Comparison of ENCODE assay signal across 28 cellular contexts in the genomic region with DNA sequence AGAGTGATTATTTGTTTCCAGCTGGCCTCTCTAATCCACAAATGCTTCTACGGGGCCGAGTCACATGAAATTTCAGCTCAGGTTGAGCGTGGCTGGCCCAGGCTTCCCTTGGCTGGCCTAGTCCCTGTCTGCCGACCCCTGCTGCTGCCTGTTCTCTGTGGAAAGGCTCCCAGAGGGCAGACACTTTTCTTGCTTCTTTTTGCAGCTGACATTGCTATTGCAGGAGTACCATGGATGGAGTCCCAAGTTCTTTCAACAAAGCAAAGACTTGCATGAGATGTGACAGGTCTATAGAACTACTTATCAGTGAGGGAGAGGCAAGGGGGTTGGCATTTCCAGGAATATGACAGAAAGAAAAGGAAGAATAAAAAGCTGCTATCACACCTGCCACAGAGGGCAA.
DNase-seq lines count a peak whose midpoint lies in the region; FAIRE-seq and TF ChIP-seq lines count a peak whose summit lies in the region.
"Had no signal": no experiment of that assay in that cellular context is flagged by ENCODE, and none has a peak within 500 bp of the region (broad histone marks: within the 10 kb centered on the region; RNA-seq: fewer than 3 reads in every experiment).

No MANE protein-coding gene starts in this region.

- no peak overlapping the region for H3K9ac ChIP-seq in H1 (replicated peaks in 1 of 4; ENCODE audit: extremely low read depth in 1 of 4, low read depth in 3 of 4, low read length in 3 of 4)
- H3K9ac ChIP-seq: SK-N-SH had no signal

- no peak overlapping the region for H2BK120ac ChIP-seq in H1 (replicated peaks; ENCODE audit: low read depth, low read length)

- H3K27me3 Mint-ChIP-seq in nephron progenitor cell (ENCODE audit: low read depth, poor library complexity) = peaks cover 3% of the 10 kb centered on the region
- H3K27me3 Mint-ChIP-seq: activated naive CD4-positive, alpha-beta T cell treated with anti-CD3 and anti-CD28 coated beads, Interleukin-2, amount 10 ng/mL, durations not matched to agents 7 days and 5 days; activated T-cell treated with anti-CD3 and anti-CD28 coated beads, Interleukin-2, amount 50 U/mL, for 24 hours; central memory CD8-positive, alpha-beta T cell had no signal

- TF ChIP-seq EP300 in H1 (IDR thresholded peaks at IDR 0.05; ENCODE audit: borderline replicate concordance in 1 of 2, low read depth in 2 of 2, low read length in 2 of 2) = no peak

- TF ChIP-seq CTCF in H1 (IDR thresholded peaks at IDR 0.05; ENCODE audit: control extremely low read depth in 1 of 3, insufficient read depth in 1 of 3, low read depth in 1 of 3, low read length in 3 of 3) (no peak), nephron progenitor cell (IDR thresholded peaks at IDR 0.05) (no peak)

- no peak overlapping the region for H2BK12ac ChIP-seq in H1 (ENCODE audit: low read depth, low read length)

- H3K23me2 ChIP-seq in H1 (ENCODE audit: low read depth, low read length) = no peaks in the 10 kb centered on the region

- H3K9me3 ChIP-seq in H1 (ENCODE audit: insufficient read depth in 2 of 2, low read depth in 1 of 2, low read length in 1 of 2) (no peaks in the 10 kb centered on the region), MG63 (no peaks in the 10 kb centered on the region)
- H3K9me3 ChIP-seq: Caco-2, prostate gland, SK-N-SH, tibial artery had no signal

- no peak overlapping the region for H3K27ac ChIP-seq in H1 (ENCODE audit: low read depth, low read length)
- H3K27ac ChIP-seq: prostate gland, tibial artery had no signal

- H4K91ac ChIP-seq in H1 (replicated peaks; ENCODE audit: insufficient read length, low read length) = no peak overlapping the region

- H3K4me1 ChIP-seq in H1 (replicated peaks in 1 of 4; ENCODE audit: control insufficient read depth in 3 of 4, insufficient read depth in 4 of 4, low read length in 3 of 4) = no peaks in the 10 kb centered on the region
- H3K4me1 ChIP-seq: Caco-2, prostate gland, tibial artery had no signal

- H2BK20ac ChIP-seq in H1 (ENCODE audit: low read length) = no peak overlapping the region

- no peak overlapping the region for H3K14ac ChIP-seq in H1 (ENCODE audit: insufficient read length)

- no peaks in the 10 kb centered on the region for H3K36me3 Mint-ChIP-seq in nephron progenitor cell (ENCODE audit: low read depth)
- H3K36me3 Mint-ChIP-seq: activated naive CD4-positive, alpha-beta T cell treated with anti-CD3 and anti-CD28 coated beads, Interleukin-2, amount 10 ng/mL, durations not matched to agents 7 days and 5 days had no signal

- H4K20me1 ChIP-seq in H1 (replicated peaks in 1 of 2; ENCODE audit: control insufficient read depth in 1 of 2, insufficient read depth in 2 of 2, low read length in 2 of 2) = no peaks in the 10 kb centered on the region

- no peaks in the 10 kb centered on the region for H3K9me3 Mint-ChIP-seq in nephron progenitor cell
- H3K9me3 Mint-ChIP-seq: activated naive CD4-positive, alpha-beta T cell treated with anti-CD3 and anti-CD28 coated beads, Interleukin-2, amount 10 ng/mL, durations not matched to agents 7 days and 5 days; activated T-cell treated with anti-CD3 and anti-CD28 coated beads, Interleukin-2, amount 50 U/mL, for 24 hours; nephron had no signal

- H4K8ac ChIP-seq in H1 (ENCODE audit: extremely low read depth, insufficient read depth, low read length) = no peak overlapping the region

- TF ChIP-seq RAD21 in H1 (IDR thresholded peaks at IDR 0.05 in 1 of 2, conservative IDR thresholded peaks at IDR 0.05 in 1 of 2; ENCODE audit: low read depth in 2 of 2, low read length in 2 of 2) = no peak

- 74% methylated on average over 4 of the region's 4 CpGs; no CpG with 5 or more reads in 1 of the 2 experiments for WGBS in H1 (ENCODE audit: extremely low coverage in 1 of 2, insufficient coverage in 1 of 2, insufficient read length in 1 of 2, insufficient replicate concordance in 2 of 2, low coverage in 1 of 2, low lambda C conversion rate in 2 of 2, missing lambda C conversion rate in 1 of 2), 2 experiments

- H3K79me2 ChIP-seq in H1 (ENCODE audit: control insufficient read depth in 1 of 2, insufficient read depth in 2 of 2, low read length in 2 of 2) = no peaks in the 10 kb centered on the region

- no peak overlapping the region for H2BK5ac ChIP-seq in H1 (ENCODE audit: low read depth, low read length)

- no peak overlapping the region for H3K4me2 ChIP-seq in H1 (ENCODE audit: insufficient read depth in 1 of 2, low read depth in 2 of 2, low read length in 2 of 2)
- H3K4me2 ChIP-seq: SK-N-SH had no signal

- no peak overlapping the region for H3K56ac ChIP-seq in H1 (replicated peaks; ENCODE audit: insufficient read length, low read depth, low read length)

- H2BK15ac ChIP-seq in H1 (ENCODE audit: low read length) = no peak overlapping the region

- no peak overlapping the region for H3K18ac ChIP-seq in H1 (ENCODE audit: extremely low read depth, low read length)

- no peak for TF ChIP-seq POLR2A in H1 (IDR thresholded peaks at IDR 0.05; ENCODE audit: control extremely low read depth in 1 of 2, low read depth in 2 of 2, low read length in 2 of 2)

- DNase-seq in NCI-H2196 (lab: John Stamatoyannopoulos, UW; ENCODE audit: unreplicated experiment) (peak; percentile 1), NCI-H2196 treated with DMSO at 0.1 percent for 48 hours (lab: John Stamatoyannopoulos, UW; ENCODE audit: unreplicated experiment) (no peak), NCI-H187 treated with DMSO at 0.1 percent for 48 hours (lab: John Stamatoyannopoulos, UW) (peak; percentile 2), H1 (ENCODE audit: low read depth in 1 of 2, low spot score in 2 of 2) (peak; percentile 10 to 50), nephron progenitor cell (peak; percentile 17), MG63 (no peak), mucosa of gallbladder (ENCODE audit: low spot score) (no peak)
- no peak for DNase-seq in NK-92 treated with Interleukin-12 subunit alpha and Interleukin-12 subunit beta, amount 100 ng/mL, for 24 hours (lab: John Stamatoyannopoulos, UW)
- DNase-seq: activated CD4-positive, CD25-positive, alpha-beta regulatory T cell; activated CD8-positive, alpha-beta T cell treated with anti-CD3 and anti-CD28 coated beads, Interleukin-2, amount 10 ng/mL, durations not matched to agents 7 days and 5 days; activated naive CD4-positive, alpha-beta T cell treated with anti-CD3 and anti-CD28 coated beads, Interleukin-2, amount 10 ng/mL, durations not matched to agents 7 days and 5 days; activated T-cell treated with anti-CD3 and anti-CD28 coated beads, Interleukin-2, amount 50 U/mL, for 24 hours; anterior cingulate cortex; Caco-2; foreskin melanocyte; HFFc6; left colon; midbrain; NCI-H1930; NCI-H526 treated with DMSO at 0.1 percent for 48 hours; SK-N-SH; stimulated activated CD4-positive, alpha-beta T cell treated with anti-CD3 and anti-CD28 coated beads, Interleukin-4, amount 100 ng/mL, for 1 hour; stimulated activated naive CD8-positive, alpha-beta T cell treated with anti-CD3 and anti-CD28 coated beads, Interleukin-15, Interleukin-2, amounts not matched to agents 100 U/mL and 50 U/mL, for 24 hours; tibial artery had no signal

- no peaks in the 10 kb centered on the region for H3K79me1 ChIP-seq in H1 (ENCODE audit: low read depth, low read length)

- H3K23ac ChIP-seq in H1 (ENCODE audit: insufficient read length) = no peak overlapping the region

- FAIRE-seq in H1 (lab: Jason Lieb, UNC) = no peak
- FAIRE-seq: GM18507 had no signal

- no peak overlapping the region for H3K4me3 ChIP-seq in H1 (ENCODE audit: extremely low read depth in 1 of 4, insufficient read depth in 2 of 4, low read depth in 3 of 4, low read length in 4 of 4)
- H3K4me3 ChIP-seq in MG63 = no peak overlapping the region
- H3K4me3 ChIP-seq: prostate gland, tibial artery had no signal

- H3K36me3 ChIP-seq in H1 (ENCODE audit: control insufficient read depth in 2 of 4, insufficient read depth in 4 of 4, low read length in 3 of 4) = no peaks in the 10 kb centered on the region
- H3K36me3 ChIP-seq in MG63 = no peaks in the 10 kb centered on the region
- H3K36me3 ChIP-seq: prostate gland, tibial artery had no signal

- H3K27me3 ChIP-seq in H1 (replicated peaks in 1 of 4; ENCODE audit: control insufficient read depth in 3 of 4, extremely low read depth in 1 of 4, insufficient read depth in 3 of 4, low read length in 3 of 4) (no peaks in the 10 kb centered on the region), MG63 (peaks cover 9% of the 10 kb centered on the region; the same call in 1 of the 2 replicates)
- H3K27me3 ChIP-seq: tibial artery had no signal

- H2AFZ ChIP-seq in H1 (ENCODE audit: low read length) = no peak overlapping the region

- peaks cover 11% of the 10 kb centered on the region for H3K4me1 Mint-ChIP-seq in nephron progenitor cell
- H3K4me1 Mint-ChIP-seq: activated naive CD4-positive, alpha-beta T cell treated with anti-CD3 and anti-CD28 coated beads, Interleukin-2, amount 10 ng/mL, durations not matched to agents 7 days and 5 days; central memory CD8-positive, alpha-beta T cell had no signal

- no peak overlapping the region for H2AK5ac ChIP-seq in H1 (ENCODE audit: low read depth, low read length)

- no peak overlapping the region for H4K5ac ChIP-seq in H1 (ENCODE audit: insufficient read length, low read depth, low read length)

- no peak overlapping the region for H3K4me3 Mint-ChIP-seq in nephron progenitor cell
- H3K4me3 Mint-ChIP-seq: activated CD8-positive, alpha-beta T cell treated with anti-CD3 and anti-CD28 coated beads, Interleukin-2, amount 10 ng/mL, durations not matched to agents 7 days and 5 days; activated naive CD4-positive, alpha-beta T cell treated with anti-CD3 and anti-CD28 coated beads, Interleukin-2, amount 10 ng/mL, durations not matched to agents 7 days and 5 days; activated T-cell treated with anti-CD3 and anti-CD28 coated beads, Interleukin-2, amount 50 U/mL, for 24 hours; central memory CD8-positive, alpha-beta T cell; HFFc6; nephron had no signal

- CTCF ChIA-PET in H1 (lab: Charles Lee; ENCODE audit: partially characterized antibody) = interaction anchor here (0.6 kb wide), 1 partner anchor 156 kb away, joined by 3 read pairs; no protein-coding TSS in a partner anchor

- H3K4ac ChIP-seq in H1 (replicated peaks; ENCODE audit: insufficient read length, low read depth, low read length) = no peak overlapping the region

- POLR2A ChIA-PET in H1 (lab: Charles Lee; ENCODE audit: partially characterized antibody) = no interaction called here

- peak overlapping the region; percentile 4 for H3K27ac Mint-ChIP-seq in nephron progenitor cell
- H3K27ac Mint-ChIP-seq: activated CD8-positive, alpha-beta T cell treated with anti-CD3 and anti-CD28 coated beads, Interleukin-2, amount 10 ng/mL, durations not matched to agents 7 days and 5 days; activated naive CD4-positive, alpha-beta T cell treated with anti-CD3 and anti-CD28 coated beads, Interleukin-2, amount 10 ng/mL, durations not matched to agents 7 days and 5 days; activated T-cell treated with anti-CD3 and anti-CD28 coated beads, Interleukin-2, amount 50 U/mL, for 24 hours; HFFc6 had no signal

Comparison
In these comparisons a context has a peak if more than half of its experiments do, and no peak if none do; other contexts are left out.
1. DNase-seq: peak in NCI-H2196 (single experiment), NCI-H187 treated with DMSO at 0.1 percent for 48 hours (single experiment), H1 (2 of 2) and nephron progenitor cell (single experiment); none in NCI-H2196 treated with DMSO at 0.1 percent for 48 hours (single experiment), MG63 (single experiment), mucosa of gallbladder (single experiment) and NK-92 treated with Interleukin-12 subunit alpha and Interleukin-12 subunit beta, amount 100 ng/mL, for 24 hours (single experiment).